Comparison of ENCODE assay signal across 10 cellular contexts in the genomic region with DNA sequence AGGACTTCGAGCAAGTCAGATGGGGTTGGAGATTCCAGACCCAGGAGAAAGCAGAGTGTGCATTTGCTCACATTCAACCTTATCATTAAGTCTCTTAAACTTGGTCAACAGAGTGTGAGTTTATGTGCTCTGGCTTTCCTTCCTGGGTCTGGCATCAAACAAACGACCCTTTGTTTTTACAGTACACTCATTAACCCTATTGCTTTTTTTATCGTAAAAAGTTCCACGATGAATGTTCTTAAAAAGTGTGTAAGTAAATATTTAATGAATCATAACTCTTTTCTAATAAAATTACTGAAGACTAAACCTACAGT. TPM values are rescaled to one million over a fixed set of nuclear protein-coding genes. Genes with fewer than 3 reads are reported as not detected.
DNase-seq lines count a peak whose midpoint lies in the region; ATAC-seq and TF ChIP-seq lines count a peak whose summit lies in the region.
"Had no signal": no experiment of that assay in that cellular context is flagged by ENCODE, and none has a peak within 500 bp of the region (broad histone marks: within the 10 kb centered on the region; RNA-seq: fewer than 3 reads in every experiment).

No MANE protein-coding gene starts in this region.

- peak overlapping the region; percentile 96 to 98 for H3K27ac Mint-ChIP-seq in effector memory CD8-positive, alpha-beta T cell

- H3K79me2 ChIP-seq in osteoblast (ENCODE audit: insufficient read depth, low read length): peaks cover 71% of the 10 kb centered on the region

- H3K4me3 ChIP-seq in GM08714 (ENCODE audit: low read length) (peak overlapping the region; percentile 83; the same call in 1 of the 2 replicates), osteoblast (ENCODE audit: insufficient read depth, low read length) (peak overlapping the region; percentile 86)

- peaks cover 39% of the 10 kb centered on the region for H4K20me1 ChIP-seq in osteoblast (ENCODE audit: insufficient read depth, low read length)

- no peaks in the 10 kb centered on the region for H3K9me3 Mint-ChIP-seq in effector memory CD8-positive, alpha-beta T cell

- peak overlapping the region; percentile 90 for H3K4me2 ChIP-seq in osteoblast (ENCODE audit: insufficient read depth, low read length)

- H3K4me3 Mint-ChIP-seq in effector memory CD8-positive, alpha-beta T cell: peak overlapping the region; percentile 97 to 99

- peaks cover 54% of the 10 kb centered on the region for H3K36me3 Mint-ChIP-seq in effector memory CD8-positive, alpha-beta T cell (ENCODE audit: insufficient read depth)

- TF ChIP-seq CTCF in osteoblast (IDR thresholded peaks at IDR 0.05; ENCODE audit: extremely low read depth, low read depth, low read length): no peak

- H3K27me3 ChIP-seq in osteoblast (ENCODE audit: insufficient read depth, low read length): no peaks in the 10 kb centered on the region

- H3K27me3 Mint-ChIP-seq in effector memory CD8-positive, alpha-beta T cell: no peaks in the 10 kb centered on the region

- ATAC-seq in effector memory CD8-positive, alpha-beta T cell (replicated peaks): no peak
- ATAC-seq in HG02973 (IDR thresholded peaks at IDR 0.05; ENCODE audit: unreplicated experiment): no peak
- ATAC-seq: left lobe of liver had no signal

- peak overlapping the region; percentile 82 for H3K27ac ChIP-seq in osteoblast (ENCODE audit: low read depth, low read length)

- no peaks in the 10 kb centered on the region for H3K9me3 ChIP-seq in osteoblast (ENCODE audit: low read depth, low read length)

- H3K36me3 ChIP-seq in osteoblast (ENCODE audit: insufficient read depth, low read length): no peaks in the 10 kb centered on the region

- intact Hi-C loops in posterior vena cava (cut with DNase I): loop anchor here (10.0 kb wide), 2 partner anchors 114 to 156 kb away; no protein-coding TSS in a partner anchor

- H3K4me1 ChIP-seq in osteoblast (ENCODE audit: insufficient read depth, low read length): peaks cover 27% of the 10 kb centered on the region

- no peak overlapping the region for H2AFZ ChIP-seq in osteoblast (ENCODE audit: low read length)

- DNase-seq in NCI-H526 treated with DMSO at 0.1 percent for 48 hours (lab: John Stamatoyannopoulos, UW): peak; percentile 11
- DNase-seq in effector memory CD8-positive, alpha-beta T cell: no peak
- DNase-seq in osteoblast (ENCODE audit: insufficient read length, low spot score, missing footprints): no peak
- DNase-seq in posterior vena cava (ENCODE audit: low spot score): no peak
- DNase-seq in NCI-H1436 (lab: John Stamatoyannopoulos, UW): no peak
- no peak for DNase-seq in NCI-H2107 treated with DMSO at 0.1 percent for 48 hours (lab: John Stamatoyannopoulos, UW; ENCODE audit: unreplicated experiment)
- DNase-seq: NCI-H2107 had no signal

- H3K4me1 Mint-ChIP-seq in effector memory CD8-positive, alpha-beta T cell (ENCODE audit: low read depth in 2 of 2): peaks cover 51 to 72% of the 10 kb centered on the region in 2 donors

RNA-seq across cellular contexts. Expression of a gene that starts 2.5 kb away (rescaled TPM):
- total RNA-seq in osteoblast: 104 and 106 TPM in 2 replicates
- 10 to 100 TPM; 87.0 to 94.7 TPM for total RNA-seq in posterior vena cava
